Comparison of ENCODE assay signal across 15 cellular contexts in the genomic region with DNA sequence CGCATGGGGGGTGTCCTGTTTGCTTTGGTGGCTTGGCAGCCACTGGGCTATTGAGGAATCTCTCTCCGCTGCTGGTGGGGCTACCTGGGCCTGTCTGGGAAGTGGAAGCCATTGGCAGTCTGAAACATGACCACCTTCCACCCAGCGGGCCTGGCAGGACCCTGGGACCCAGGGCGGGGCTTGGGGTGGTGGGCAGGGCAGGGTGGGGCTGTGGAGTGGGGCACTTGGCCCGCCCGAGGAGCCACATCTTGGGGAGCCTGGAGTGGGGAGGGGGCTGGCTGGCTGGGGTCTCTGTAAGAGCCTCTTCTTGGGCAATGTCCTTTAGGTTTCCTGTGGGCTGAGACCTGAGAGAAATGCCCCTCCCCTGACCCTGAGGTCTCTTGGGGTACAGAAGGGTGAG. TPM values are rescaled to one million over a fixed set of nuclear protein-coding genes. Genes with fewer than 3 reads are reported as not detected.
"Had no signal": no experiment of that assay in that cellular context is flagged by ENCODE, and none has a peak within 500 bp of the region (broad histone marks: within the 10 kb centered on the region; RNA-seq: fewer than 3 reads in every experiment).

No MANE protein-coding gene starts in this region.

RNA-seq across cellular contexts. Expression of gene EVPLL, which starts 48.0 kb away (rescaled TPM):
- total RNA-seq: activated naive CD4-positive, alpha-beta T cell treated with anti-CD3 and anti-CD28 coated beads for 36 hours; activated naive CD8-positive, alpha-beta T cell treated with anti-CD3 and anti-CD28 coated beads, Interleukin-2, amount 10 ng/mL, durations not matched to agents 7 days and 5 days; activated T-cell treated with anti-CD3 and anti-CD28 coated beads, Interleukin-2, amount 50 U/mL, for 72 hours; activated T-helper 1 cell treated with anti-CD3 and anti-CD28 coated beads, Interleukin-12 subunit alpha, Interleukin-12 subunit beta, Interleukin-2, Interleukin-4 antibody, amounts not matched to agents 30 ng/mL and 10 ng/mL and 1 ng/mL, durations not matched to agents 14 hours and 24 hours and 36 hours; activated T-helper 17 cell treated with anti-CD3 and anti-CD28 coated beads, Interleukin-2, amount 50 U/mL, for 72 hours; activated T-helper 2 cell treated with anti-CD3 and anti-CD28 coated beads, Interferon-gamma antibody, Interleukin-2, Interleukin-4, amounts not matched to agents 10 μg/mL and 5 μg/mL and 100 μg/mL, durations not matched to agents 14 hours and 24 hours and 36 hours; adrenal gland; aorta; ascending aorta; astrocyte; body of pancreas; cardiac muscle cell; cardiac septum had no signal
- polyA plus RNA-seq: aorta, cardiac muscle cell had no signal

RNA-seq across cellular contexts. Expression of gene LGALS9C, which starts 51.0 kb away (rescaled TPM):
- total RNA-seq: activated naive CD4-positive, alpha-beta T cell treated with anti-CD3 and anti-CD28 coated beads, Interleukin-2, amount 50 U/mL, for 72 hours; activated T-cell treated with anti-CD3 and anti-CD28 coated beads, Interleukin-2, amount 50 U/mL, for 72 hours; activated T-helper 1 cell treated with anti-CD3 and anti-CD28 coated beads, Interleukin-12 subunit alpha, Interleukin-12 subunit beta, Interleukin-2, Interleukin-4 antibody, amounts not matched to agents 30 ng/mL and 10 ng/mL and 1 ng/mL, durations not matched to agents 14 hours and 24 hours and 36 hours; aorta; ascending aorta; astrocyte; body of pancreas; bronchial epithelial cell; cardiac muscle cell; cardiac septum had no signal
- polyA plus RNA-seq: cardiac muscle cell had no signal
